Comparison of ENCODE assay signal across 8 cellular contexts in the genomic region with DNA sequence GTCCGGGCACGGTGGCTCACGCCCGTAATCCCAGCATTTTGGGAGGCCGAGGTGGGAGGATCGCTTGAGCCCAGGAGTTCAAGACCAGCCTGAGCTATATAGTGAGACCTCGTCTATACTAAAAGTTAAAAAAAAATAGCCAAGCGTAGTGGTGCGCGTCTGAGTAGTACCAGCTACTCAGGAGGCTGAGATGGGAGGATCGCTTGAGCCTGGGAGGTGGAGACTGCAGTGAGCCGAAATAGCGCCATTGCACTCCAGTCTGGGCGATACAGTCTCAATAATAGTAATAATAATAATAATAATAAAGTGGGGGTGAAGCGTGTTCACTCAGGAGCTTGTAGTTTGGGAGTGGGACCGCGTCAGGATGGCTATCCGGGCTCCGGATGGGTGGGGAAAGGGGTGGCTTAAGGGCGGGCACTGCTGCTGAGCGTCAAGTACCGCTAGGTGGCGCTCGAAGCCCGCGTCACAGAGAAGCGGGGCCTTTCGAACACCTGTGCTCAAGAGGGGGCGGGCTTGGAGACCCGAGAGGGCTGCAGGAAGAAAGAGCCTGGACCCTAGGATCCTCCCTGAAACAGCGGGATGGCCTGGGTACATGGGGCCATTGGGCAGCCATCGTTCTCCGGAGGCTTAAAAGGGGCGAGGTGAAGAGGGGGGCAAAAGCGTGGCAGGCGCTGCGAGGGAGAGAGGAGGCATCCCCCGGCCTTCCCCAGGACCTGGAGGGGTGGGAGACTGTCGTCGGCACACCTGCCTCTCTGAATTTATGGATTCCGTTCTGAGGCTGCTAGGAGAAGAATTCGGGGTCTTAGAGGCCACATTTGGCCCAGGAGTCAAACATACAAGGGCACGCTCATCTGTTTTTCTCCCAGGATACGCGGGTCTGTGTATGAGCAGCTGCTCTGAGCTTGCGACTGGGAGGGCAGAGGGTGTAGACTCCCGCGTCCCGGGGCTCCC. TPM values are rescaled to one million over a fixed set of nuclear protein-coding genes. Genes with fewer than 3 reads are reported as not detected.
DNase-seq lines count a peak whose midpoint lies in the region; ATAC-seq and TF ChIP-seq lines count a peak whose summit lies in the region.

No MANE protein-coding gene starts in this region.

- H2BK5ac ChIP-seq in mesendoderm (ENCODE audit: low read length), result no peak overlapping the region

- no peaks in the 10 kb centered on the region for H3K4me1 ChIP-seq in mesendoderm (ENCODE audit: control insufficient read depth, low read depth, low read length)

- H3K4me3 ChIP-seq in mesendoderm (ENCODE audit: low read length), result no peak overlapping the region

- no peak overlapping the region for H4K8ac ChIP-seq in mesendoderm (ENCODE audit: low read depth, low read length)

- intact Hi-C loops in CD4-positive, alpha-beta T cell (cut with DNase I, micrococcal nuclease), result loop anchor here (1.0 to 5.0 kb wide), 7 partner anchors 76 to 858 kb away; no protein-coding TSS in a partner anchor

- DNase-seq in CD4-positive, alpha-beta T cell, result peak; percentile 61 to 80 (median 67)
- DNase-seq in H4 (ENCODE audit: low spot score), result peak; percentile 46
- peak; percentile 60 for DNase-seq in NCI-H345 treated with DMSO at 0.1 percent for 48 hours (lab: John Stamatoyannopoulos, UW; ENCODE audit: unreplicated experiment)
- peak; percentile 67 to 70 for DNase-seq in activated CD4-positive, alpha-beta T cell treated with anti-CD3 and anti-CD28 coated beads, Interleukin-2, amount 50 U/mL, for 4 hours
- DNase-seq in dermis blood vessel endothelial cell, result peak; percentile 71
- peak; percentile 86 for DNase-seq in mesendoderm
- peak; percentile 43 to 51 for DNase-seq in stimulated activated CD8-positive, alpha-beta memory T cell treated with anti-CD3 and anti-CD28 coated beads, Interleukin-4, amount 100 ng/mL, for 4 hours (ENCODE audit: low read depth in 2 of 2, low spot score in 1 of 2)
- no peak for DNase-seq in globus pallidus (ENCODE audit: low spot score)

- H3K27ac ChIP-seq in CD4-positive, alpha-beta T cell (ENCODE audit: low read depth, low read length), result no peak overlapping the region
- H3K27ac ChIP-seq in mesendoderm (ENCODE audit: low read depth, low read length), result no peak overlapping the region

- no peaks in the 10 kb centered on the region for H3K79me1 ChIP-seq in mesendoderm (ENCODE audit: low read length)

- H3K4me1 Mint-ChIP-seq in CD4-positive, alpha-beta T cell (ENCODE audit: low read depth), result peaks cover 33% of the 10 kb centered on the region

- no peaks in the 10 kb centered on the region for H3K9me3 ChIP-seq in CD4-positive, alpha-beta T cell (ENCODE audit: control insufficient read depth, low read length)

- H4K5ac ChIP-seq in mesendoderm (ENCODE audit: low read length), result no peak overlapping the region

- POLR2A ChIA-PET in CD4-positive, alpha-beta T cell (lab: Charles Lee), result interaction anchor here (0.9 to 1.5 kb wide), 2 partner anchors 11 to 98 kb away, joined by 3 to 5 read pairs; no protein-coding TSS in a partner anchor

- H3K56ac ChIP-seq in mesendoderm (ENCODE audit: low read length), result no peak overlapping the region

- WGBS in mesendoderm (ENCODE audit: extremely low coverage, insufficient coverage, low lambda C conversion rate), result no CpG with 5 or more reads among the region's 49 CpGs

- peak; percentile 88 for TF ChIP-seq CTCF in CD4-positive, alpha-beta T cell (IDR thresholded peaks at IDR 0.05)

- H3K36me3 ChIP-seq in mesendoderm (ENCODE audit: control insufficient read depth, insufficient read depth, low read length), result no peaks in the 10 kb centered on the region

- no peak overlapping the region for H3K9ac ChIP-seq in mesendoderm (ENCODE audit: low read length)

- CTCF ChIA-PET in CD4-positive, alpha-beta T cell (lab: Charles Lee), result interaction anchor here (0.6 to 3.6 kb wide), 14 partner anchors 8 to 356 kb away, joined by 3 to 19 read pairs (median 6); no protein-coding TSS in a partner anchor

- no peaks in the 10 kb centered on the region for H3K9me3 Mint-ChIP-seq in CD4-positive, alpha-beta T cell

- H3K4me2 ChIP-seq in mesendoderm (ENCODE audit: low read length), result no peak overlapping the region

- H3K36me3 Mint-ChIP-seq in CD4-positive, alpha-beta T cell (ENCODE audit: low read depth), result no peaks in the 10 kb centered on the region

- H3K79me2 ChIP-seq in mesendoderm (ENCODE audit: control insufficient read depth, insufficient read depth, low read length), result no peaks in the 10 kb centered on the region

- no peak overlapping the region for H3K27ac Mint-ChIP-seq in CD4-positive, alpha-beta T cell

- H3K27me3 ChIP-seq in CD4-positive, alpha-beta T cell (ENCODE audit: control insufficient read depth, insufficient read depth, low read length), result peaks cover 90% of the 10 kb centered on the region
- H3K27me3 ChIP-seq in mesendoderm (ENCODE audit: insufficient read depth, low read length, poor library complexity), result peaks cover 46% of the 10 kb centered on the region

- no peak overlapping the region for H3K23ac ChIP-seq in mesendoderm (ENCODE audit: low read length)

- H3K18ac ChIP-seq in mesendoderm (ENCODE audit: low read length), result no peak overlapping the region

- H3K27me3 Mint-ChIP-seq in CD4-positive, alpha-beta T cell, result peaks cover 98% of the 10 kb centered on the region

- no peak overlapping the region for H3K4ac ChIP-seq in mesendoderm (ENCODE audit: low read depth, low read length)

- no peak overlapping the region for H2BK120ac ChIP-seq in mesendoderm (ENCODE audit: low read depth, low read length)

- H3K4me3 Mint-ChIP-seq in CD4-positive, alpha-beta T cell, result peak overlapping the region; percentile 60

- H2AK5ac ChIP-seq in mesendoderm (ENCODE audit: low read length), result no peak overlapping the region

- H2BK15ac ChIP-seq in mesendoderm (replicated peaks; ENCODE audit: low read depth), result no peak overlapping the region

- peak; percentile 73 for ATAC-seq in CD4-positive, alpha-beta T cell (ENCODE audit: poor library complexity)

RNA-seq across cellular contexts. Expression of gene LBX1, which starts 14.5 kb away (rescaled TPM):
- total RNA-seq in CD4-positive, alpha-beta T cell, result not detected
- not detected in 2 replicates for total RNA-seq in H4 (2014; rRNA removed; shearing (Covaris generic))
- total RNA-seq in dermis blood vessel endothelial cell, result not detected in 2 replicates
- polyA plus RNA-seq in mesendoderm (2013, experiment 1 of 2), result not detected
- polyA plus RNA-seq in mesendoderm (2013, experiment 2 of 2), result not detected
